8 cellular contexts compared by ENCODE assay signal in the genomic region with DNA sequence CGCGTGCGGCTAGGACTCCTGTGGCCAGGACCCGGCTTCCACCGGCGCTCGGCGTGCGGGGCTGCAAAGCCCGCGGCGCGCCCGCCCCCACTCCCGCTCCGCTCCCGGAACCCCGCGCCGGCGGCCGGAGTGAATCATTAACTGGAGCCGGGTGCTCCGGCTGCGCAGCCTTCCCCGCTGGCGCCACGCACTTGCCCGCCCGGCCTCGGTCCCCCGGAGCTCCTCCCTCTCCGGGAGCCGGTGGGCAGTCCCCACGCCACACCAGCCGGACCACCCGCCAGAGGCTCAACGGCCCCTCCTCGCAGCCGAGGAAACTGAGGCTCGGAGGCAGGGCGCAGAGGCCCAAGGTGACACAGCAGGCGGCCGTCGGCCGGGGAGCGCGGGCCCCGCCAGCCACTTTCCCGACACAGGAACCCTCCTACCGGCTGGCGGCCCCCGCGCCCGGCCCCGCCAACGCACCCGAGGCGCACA. TPM values are rescaled to one million over a fixed set of nuclear protein-coding genes. Genes with fewer than 3 reads are reported as not detected.
DNase-seq lines count a peak whose midpoint lies in the region; ATAC-seq, FAIRE-seq and TF ChIP-seq lines count a peak whose summit lies in the region.

No MANE protein-coding gene starts in this region.

- TF ChIP-seq EP300 in H1 (IDR thresholded peaks at IDR 0.05; ENCODE audit: borderline replicate concordance in 1 of 2, low read depth in 2 of 2, low read length in 2 of 2): no peak

- H2AFZ ChIP-seq in H1 (ENCODE audit: low read length): no peak overlapping the region

- H3K27ac ChIP-seq in H1 (ENCODE audit: low read depth, low read length) (peak overlapping the region; percentile 49; the same call in 1 of the 2 replicates), muscle layer of duodenum (ENCODE audit: low read length) (peak overlapping the region; percentile 80)

- peaks cover 38 to 41% of the 10 kb centered on the region in 2 experiments for H4K20me1 ChIP-seq in H1 (replicated peaks in 1 of 2; ENCODE audit: control insufficient read depth in 1 of 2, insufficient read depth in 2 of 2, low read length in 2 of 2)

- H3K9me3 ChIP-seq in H1 (ENCODE audit: insufficient read depth in 2 of 2, low read depth in 1 of 2, low read length in 1 of 2) (no peaks in the 10 kb centered on the region), muscle layer of duodenum (ENCODE audit: control insufficient read depth in 1 of 2, low read length in 2 of 2) (no peaks in the 10 kb centered on the region)

- H3K79me1 ChIP-seq in H1 (ENCODE audit: low read depth, low read length): peaks cover 43% of the 10 kb centered on the region

- POLR2A ChIA-PET in H1 (lab: Charles Lee; ENCODE audit: partially characterized antibody): interaction anchor here (0.9 to 16.2 kb wide), 8 partner anchors 14 to 317 kb away, joined by 3 to 375 read pairs (median 4); no protein-coding TSS in a partner anchor

- H3K27me3 ChIP-seq in H1 (replicated peaks in 1 of 4; ENCODE audit: control insufficient read depth in 3 of 4, extremely low read depth in 1 of 4, insufficient read depth in 3 of 4, low read length in 3 of 4): no peaks in the 10 kb centered on the region; a peak in 1 of 7 replicates
- H3K27me3 ChIP-seq in muscle layer of duodenum (ENCODE audit: low read depth, low read length): no peaks in the 10 kb centered on the region

- H2BK12ac ChIP-seq in H1 (ENCODE audit: low read depth, low read length): no peak overlapping the region

- H2AK5ac ChIP-seq in H1 (ENCODE audit: low read depth, low read length): no peak overlapping the region

- peak overlapping the region; percentile 76 to 96 for H3K4me2 ChIP-seq in H1 (ENCODE audit: insufficient read depth in 1 of 2, low read depth in 2 of 2, low read length in 2 of 2)

- peak overlapping the region; percentile 7 for H4K8ac ChIP-seq in H1 (ENCODE audit: extremely low read depth, insufficient read depth, low read length)

- no peak overlapping the region for H2BK20ac ChIP-seq in H1 (ENCODE audit: low read length)

- no peak overlapping the region for H3K14ac ChIP-seq in H1 (ENCODE audit: insufficient read length)

- TF ChIP-seq CTCF in GM10266 (IDR thresholded peaks at IDR 0.05; ENCODE audit: control insufficient read depth, insufficient read depth, low read depth, missing control alignments): no peak
- no peak for TF ChIP-seq CTCF in H1 (IDR thresholded peaks at IDR 0.05; ENCODE audit: control extremely low read depth in 1 of 3, insufficient read depth in 1 of 3, low read depth in 1 of 3, low read length in 3 of 3)

- FAIRE-seq in H1 (lab: Jason Lieb, UNC) (no peak), H54 (lab: Jason Lieb, UNC) (no peak)

- H3K79me2 ChIP-seq in H1 (ENCODE audit: control insufficient read depth in 1 of 2, insufficient read depth in 2 of 2, low read length in 2 of 2): peaks cover 27 to 81% of the 10 kb centered on the region in 2 experiments

- H3K36me3 ChIP-seq in H1 (ENCODE audit: control insufficient read depth in 2 of 4, insufficient read depth in 4 of 4, low read length in 3 of 4): no peaks in the 10 kb centered on the region
- no peaks in the 10 kb centered on the region for H3K36me3 ChIP-seq in muscle layer of duodenum (ENCODE audit: control insufficient read depth in 1 of 2, insufficient read depth in 2 of 2, low read length in 2 of 2)

- H4K5ac ChIP-seq in H1 (ENCODE audit: insufficient read length, low read depth, low read length): no peak overlapping the region

- no peak overlapping the region for H2BK5ac ChIP-seq in H1 (ENCODE audit: low read depth, low read length)

- peak overlapping the region; percentile 59 to 91 (median 73); a peak in 6 of 7 replicates for H3K9ac ChIP-seq in H1 (replicated peaks in 1 of 4; ENCODE audit: extremely low read depth in 1 of 4, low read depth in 3 of 4, low read length in 3 of 4)

- 2% methylated on average over 34 of the region's 59 CpGs; no CpG with 5 or more reads in 1 of the 2 experiments for WGBS in H1 (ENCODE audit: extremely low coverage in 1 of 2, insufficient coverage in 1 of 2, insufficient read length in 1 of 2, insufficient replicate concordance in 2 of 2, low coverage in 1 of 2, low lambda C conversion rate in 2 of 2, missing lambda C conversion rate in 1 of 2), 2 experiments

- peak overlapping the region; percentile 71 for H3K18ac ChIP-seq in H1 (ENCODE audit: extremely low read depth, low read length)

- peaks cover 13 to 73% (median 62%) of the 10 kb centered on the region in 4 experiments for H3K4me1 ChIP-seq in H1 (replicated peaks in 1 of 4; ENCODE audit: control insufficient read depth in 3 of 4, insufficient read depth in 4 of 4, low read length in 3 of 4)
- peaks cover 27 to 91% of the 10 kb centered on the region in 2 donors for H3K4me1 ChIP-seq in muscle layer of duodenum (ENCODE audit: control insufficient read depth in 1 of 2, insufficient read depth in 2 of 2, low read length in 2 of 2)

- H3K56ac ChIP-seq in H1 (replicated peaks; ENCODE audit: insufficient read length, low read depth, low read length): peak overlapping the region; percentile 33

- peak overlapping the region; percentile 75 for H3K4ac ChIP-seq in H1 (replicated peaks; ENCODE audit: insufficient read length, low read depth, low read length)

- peak overlapping the region; percentile 64 to 87 (median 68) for H3K4me3 ChIP-seq in H1 (ENCODE audit: extremely low read depth in 1 of 4, insufficient read depth in 2 of 4, low read depth in 3 of 4, low read length in 4 of 4)
- peak overlapping the region; percentile 68 to 70 for H3K4me3 ChIP-seq in muscle layer of duodenum (ENCODE audit: low read depth in 1 of 2, low read length in 2 of 2)

- no peak overlapping the region for H2BK120ac ChIP-seq in H1 (replicated peaks; ENCODE audit: low read depth, low read length)

- CTCF ChIA-PET in H1 (lab: Charles Lee; ENCODE audit: partially characterized antibody): interaction anchor here (1.0 to 15.7 kb wide), 7 partner anchors 15 to 134 kb away, joined by 3 to 236 read pairs (median 4); no protein-coding TSS in a partner anchor

- no peak for TF ChIP-seq RAD21 in H1 (IDR thresholded peaks at IDR 0.05 in 1 of 2, conservative IDR thresholded peaks at IDR 0.05 in 1 of 2; ENCODE audit: low read depth in 2 of 2, low read length in 2 of 2)

- H4K91ac ChIP-seq in H1 (replicated peaks; ENCODE audit: insufficient read length, low read length): no peak overlapping the region

- TF ChIP-seq POLR2A in H1 (IDR thresholded peaks at IDR 0.05; ENCODE audit: control extremely low read depth in 1 of 2, low read depth in 2 of 2, low read length in 2 of 2) (no peak), H54 (IDR thresholded peaks at IDR 0.05; ENCODE audit: low read depth, low read length) (no peak)

- no peak overlapping the region for H2BK15ac ChIP-seq in H1 (ENCODE audit: low read length)

- peaks cover 14% of the 10 kb centered on the region; the same call in 1 of the 2 replicates for H3K23me2 ChIP-seq in H1 (ENCODE audit: low read depth, low read length)

- DNase-seq in GM10266 (ENCODE audit: extremely low spot score): peak; percentile 75
- peak; percentile 63 for DNase-seq in LoVo (ENCODE audit: low spot score)
- no peak for DNase-seq in H1 (ENCODE audit: low read depth in 1 of 2, low spot score in 2 of 2)
- no peak for DNase-seq in H54 (ENCODE audit: insufficient read length, low spot score)
- no peak for DNase-seq in NCI-H1105 treated with DMSO at 0.1 percent for 48 hours (lab: John Stamatoyannopoulos, UW)
- no peak for DNase-seq in NCI-H345 treated with DMSO at 0.1 percent for 48 hours (lab: John Stamatoyannopoulos, UW; ENCODE audit: unreplicated experiment)

- no peak overlapping the region for H3K23ac ChIP-seq in H1 (ENCODE audit: insufficient read length)

- ATAC-seq in GM21529 (IDR thresholded peaks at IDR 0.05; ENCODE audit: unreplicated experiment): peak; percentile 37

TF ChIP-seq in H1, 55 proteins besides CTCF, POLR2A, EP300 and RAD21:
- TF ChIP-seq CREB1 (IDR thresholded peaks at IDR 0.05) (no peak), KDM4A (IDR thresholded peaks at IDR 0.05; ENCODE audit: low read depth, low read length, severe bottlenecking) (peak; percentile 58)

RNA-seq across cellular contexts. Expression of a gene that starts 0.6 kb away (rescaled TPM):
- total RNA-seq in H1 (2021; fragmentation: NEBNext Ultra II Directional; extraction: Animal tissue kit (Norgen Biotek cat#: 25700)): 103 and 105 TPM in 2 replicates
- 59.8 and 93.8 TPM in 2 replicates for polyA plus RNA-seq in H1 (2011; rRNA removed)
- 51.9 TPM for polyA plus RNA-seq in H1 (2011; cell fraction: cytosol; rRNA removed)
- 130 TPM for polyA plus RNA-seq in H1 (2011; cell fraction: nucleus; rRNA removed)
- 42.6 to 68.8 TPM (median 64.7 TPM) in 4 replicates for polyA plus RNA-seq in H1 (2012, experiment 1 of 2)
- 54.8 TPM for polyA plus RNA-seq in H1 (2012, experiment 2 of 2)
- polyA plus RNA-seq in H1 (2013, experiment 1 of 2): 83.5 TPM
- 83.4 TPM for polyA plus RNA-seq in H1 (2013, experiment 2 of 2)
- 19.1 and 21.8 TPM in 2 replicates for polyA minus RNA-seq in H1 (2011; rRNA and poly(A)+ RNA removed)
- polyA minus RNA-seq in H1 (2011; cell fraction: cytosol; rRNA and poly(A)+ RNA removed): 43.2 TPM
- 75.0 TPM for polyA minus RNA-seq in H1 (2011; cell fraction: nucleus; rRNA and poly(A)+ RNA removed)

RNA-seq across cellular contexts. Expression of a gene that starts 32.1 kb away (rescaled TPM):
- not detected in 2 replicates for total RNA-seq in H1 (2021; fragmentation: NEBNext Ultra II Directional; extraction: Animal tissue kit (Norgen Biotek cat#: 25700))
- polyA plus RNA-seq in H1 (2011; rRNA removed): not detected in 2 replicates
- polyA plus RNA-seq in H1 (2011; cell fraction: cytosol; rRNA removed): not detected
- polyA plus RNA-seq in H1 (2011; cell fraction: nucleus; rRNA removed): not detected
- not detected in 4 replicates for polyA plus RNA-seq in H1 (2012, experiment 1 of 2)
- not detected for polyA plus RNA-seq in H1 (2012, experiment 2 of 2)
- not detected for polyA plus RNA-seq in H1 (2013, experiment 1 of 2)
- polyA plus RNA-seq in H1 (2013, experiment 2 of 2): not detected
- not detected in 2 replicates for polyA minus RNA-seq in H1 (2011; rRNA and poly(A)+ RNA removed)
- not detected for polyA minus RNA-seq in H1 (2011; cell fraction: cytosol; rRNA and poly(A)+ RNA removed)
- not detected for polyA minus RNA-seq in H1 (2011; cell fraction: nucleus; rRNA and poly(A)+ RNA removed)

RNA-seq across cellular contexts. Expression of a gene that starts 43.9 kb away (rescaled TPM):
- not detected in 2 replicates for total RNA-seq in H1 (2021; fragmentation: NEBNext Ultra II Directional; extraction: Animal tissue kit (Norgen Biotek cat#: 25700))
- polyA plus RNA-seq in H1 (2011; rRNA removed): not detected in 2 replicates
- polyA plus RNA-seq in H1 (2011; cell fraction: cytosol; rRNA removed): not detected
- polyA plus RNA-seq in H1 (2011; cell fraction: nucleus; rRNA removed): not detected
- polyA plus RNA-seq in H1 (2012, experiment 1 of 2): not detected in 4 replicates
- not detected for polyA plus RNA-seq in H1 (2012, experiment 2 of 2)
- polyA plus RNA-seq in H1 (2013, experiment 1 of 2): not detected
- polyA plus RNA-seq in H1 (2013, experiment 2 of 2): not detected
- not detected in 2 replicates for polyA minus RNA-seq in H1 (2011; rRNA and poly(A)+ RNA removed)
- not detected for polyA minus RNA-seq in H1 (2011; cell fraction: cytosol; rRNA and poly(A)+ RNA removed)
- not detected for polyA minus RNA-seq in H1 (2011; cell fraction: nucleus; rRNA and poly(A)+ RNA removed)

Comparison
In these comparisons a context has a peak if more than half of its experiments do, and no peak if none do; other contexts are left out.
1. DNase-seq: peak in GM10266 (single experiment) and LoVo (single experiment); none in H1 (0 of 2), H54 (single experiment), NCI-H1105 treated with DMSO at 0.1 percent for 48 hours (single experiment) and NCI-H345 treated with DMSO at 0.1 percent for 48 hours (single experiment).